In the genomic region with DNA sequence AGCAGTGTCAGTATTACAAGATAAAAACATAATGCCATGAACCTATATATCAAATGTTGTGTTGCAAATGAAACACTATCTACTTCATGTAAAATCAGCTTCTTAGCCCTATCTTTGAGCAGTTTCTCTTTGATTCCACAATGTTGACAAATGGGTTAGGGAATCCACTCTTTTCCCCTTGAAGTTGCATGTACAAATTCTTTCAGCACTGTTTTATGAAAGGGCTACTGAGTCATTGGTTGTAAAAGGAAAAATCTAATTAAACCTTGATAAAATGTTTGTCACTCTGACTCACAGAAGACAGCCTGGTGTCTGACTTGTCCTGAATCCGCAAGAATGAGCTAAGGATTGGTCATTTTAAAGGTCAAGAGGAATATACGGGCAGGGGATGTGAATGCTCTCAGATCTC, we compare ENCODE assay signal across 1 cellular context.
TF ChIP-seq lines count a peak whose summit lies in the region.

No MANE protein-coding gene starts in this region.

TF ChIP-seq in GM23338, 12 proteins besides CTCF, POLR2A, EP300 and RAD21 (continued from another document):
- TF ChIP-seq, protein P1, sequence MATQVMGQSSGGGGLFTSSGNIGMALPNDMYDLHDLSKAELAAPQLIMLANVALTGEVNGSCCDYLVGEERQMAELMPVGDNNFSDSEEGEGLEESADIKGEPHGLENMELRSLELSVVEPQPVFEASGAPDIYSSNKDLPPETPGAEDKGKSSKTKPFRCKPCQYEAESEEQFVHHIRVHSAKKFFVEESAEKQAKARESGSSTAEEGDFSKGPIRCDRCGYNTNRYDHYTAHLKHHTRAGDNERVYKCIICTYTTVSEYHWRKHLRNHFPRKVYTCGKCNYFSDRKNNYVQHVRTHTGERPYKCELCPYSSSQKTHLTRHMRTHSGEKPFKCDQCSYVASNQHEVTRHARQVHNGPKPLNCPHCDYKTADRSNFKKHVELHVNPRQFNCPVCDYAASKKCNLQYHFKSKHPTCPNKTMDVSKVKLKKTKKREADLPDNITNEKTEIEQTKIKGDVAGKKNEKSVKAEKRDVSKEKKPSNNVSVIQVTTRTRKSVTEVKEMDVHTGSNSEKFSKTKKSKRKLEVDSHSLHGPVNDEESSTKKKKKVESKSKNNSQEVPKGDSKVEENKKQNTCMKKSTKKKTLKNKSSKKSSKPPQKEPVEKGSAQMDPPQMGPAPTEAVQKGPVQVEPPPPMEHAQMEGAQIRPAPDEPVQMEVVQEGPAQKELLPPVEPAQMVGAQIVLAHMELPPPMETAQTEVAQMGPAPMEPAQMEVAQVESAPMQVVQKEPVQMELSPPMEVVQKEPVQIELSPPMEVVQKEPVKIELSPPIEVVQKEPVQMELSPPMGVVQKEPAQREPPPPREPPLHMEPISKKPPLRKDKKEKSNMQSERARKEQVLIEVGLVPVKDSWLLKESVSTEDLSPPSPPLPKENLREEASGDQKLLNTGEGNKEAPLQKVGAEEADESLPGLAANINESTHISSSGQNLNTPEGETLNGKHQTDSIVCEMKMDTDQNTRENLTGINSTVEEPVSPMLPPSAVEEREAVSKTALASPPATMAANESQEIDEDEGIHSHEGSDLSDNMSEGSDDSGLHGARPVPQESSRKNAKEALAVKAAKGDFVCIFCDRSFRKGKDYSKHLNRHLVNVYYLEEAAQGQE (IDR thresholded peaks at IDR 0.05; ENCODE audit: unreplicated experiment) = no peak
